Comparison of ENCODE assay signal across 22 cellular contexts in genomic region chr9:35452481-35452880, GRCh38. TPM values are rescaled to one million over a fixed set of nuclear protein-coding genes. Genes with fewer than 3 reads are reported as not detected.
DNase-seq lines count a peak whose midpoint lies in the region; TF ChIP-seq lines count a peak whose summit lies in the region.
"Had no signal": no experiment of that assay in that cellular context is flagged by ENCODE, and none has a peak within 500 bp of the region (broad histone marks: within the 10 kb centered on the region; RNA-seq: fewer than 3 reads in every experiment).

No MANE protein-coding gene starts in this region.

- WGBS in endodermal cell (ENCODE audit: insufficient coverage in 1 of 2, insufficient read length in 1 of 2), 2 experiments, result 93% methylated on average over 2 of the region's 2 CpGs

- no peaks in the 10 kb centered on the region for H4K20me1 ChIP-seq in OCI-LY3 (ENCODE audit: insufficient read depth, low read length)

- no peaks in the 10 kb centered on the region for H3K4me1 ChIP-seq in OCI-LY3 (ENCODE audit: low read length)
- peaks cover 7% of the 10 kb centered on the region for H3K4me1 ChIP-seq in endodermal cell (ENCODE audit: control insufficient read depth, insufficient read depth, low read length)
- H3K4me1 ChIP-seq: adrenal gland, colonic mucosa, heart right ventricle had no signal

- no peak overlapping the region for H2AFZ ChIP-seq in OCI-LY3 (ENCODE audit: low read depth, low read length)

- H3K27me3 ChIP-seq in OCI-LY3 (ENCODE audit: low read depth, low read length) (peaks cover 27% of the 10 kb centered on the region), endodermal cell (ENCODE audit: control insufficient read depth, insufficient read depth, low read length, poor library complexity, severe bottlenecking) (peaks cover 2% of the 10 kb centered on the region)
- H3K27me3 ChIP-seq: adrenal gland, colonic mucosa, heart right ventricle had no signal

- H3K4me3 Mint-ChIP-seq in endodermal cell (no peak overlapping the region), immature natural killer cell (no peak overlapping the region)
- H3K4me3 Mint-ChIP-seq: activated B cell treated with CpG ODN at 0.5 μM for 24 hours; activated T-helper 17 cell treated with anti-CD3 and anti-CD28 coated beads, Interleukin-2, amount 50 U/mL, for 72 hours had no signal

- peaks cover 32% of the 10 kb centered on the region for H3K4me1 Mint-ChIP-seq in endodermal cell
- no peaks in the 10 kb centered on the region for H3K4me1 Mint-ChIP-seq in immature natural killer cell
- H3K4me1 Mint-ChIP-seq: activated B cell treated with CpG ODN at 0.5 μM for 24 hours; activated T-helper 17 cell treated with anti-CD3 and anti-CD28 coated beads, Interleukin-2, amount 50 U/mL, for 72 hours had no signal

- H3K27ac ChIP-seq in OCI-LY3 (ENCODE audit: low read length), result no peak overlapping the region
- no peak overlapping the region for H3K27ac ChIP-seq in endodermal cell (ENCODE audit: low read depth, low read length)
- H3K27ac ChIP-seq: adrenal gland, colonic mucosa, heart right ventricle, thoracic aorta had no signal

- DNase-seq in NCI-H82 (lab: John Stamatoyannopoulos, UW) (peak; percentile 6), NCI-H82 treated with DMSO at 0.1 percent for 48 hours (lab: John Stamatoyannopoulos, UW; ENCODE audit: unreplicated experiment) (no peak), endodermal cell (peak; percentile 53), retinal pigment epithelial cell (ENCODE audit: low read depth) (no peak), SK-N-DZ (ENCODE audit: low spot score) (no peak), immature natural killer cell (no peak), kidney glomerular epithelial cell (lab: John Stamatoyannopoulos, UW) (no peak)
- DNase-seq: 8988T; activated B cell treated with CpG ODN at 0.5 μM for 24 hours; activated CD8-positive, alpha-beta memory T cell treated with anti-CD3 and anti-CD28 coated beads for 24 hours; adrenal gland; colonic mucosa; heart right ventricle; KG1; kidney; NCI-H1694 treated with DMSO at 0.1 percent for 48 hours; NCI-H446 treated with DMSO at 0.1 percent for 48 hours; nucleus accumbens; stimulated activated CD4-positive, alpha-beta T cell treated with anti-CD3 and anti-CD28 coated beads, Interleukin-4, amount 100 ng/mL, for 24 hours had no signal

- no peak overlapping the region for H3K4me3 ChIP-seq in OCI-LY3 (ENCODE audit: low read length)
- no peak overlapping the region for H3K4me3 ChIP-seq in endodermal cell (ENCODE audit: low read length)
- H3K4me3 ChIP-seq in retinal pigment epithelial cell (ENCODE audit: low read length), result no peak overlapping the region
- H3K4me3 ChIP-seq: adrenal gland, colonic mucosa, heart right ventricle, thoracic aorta had no signal

- no peaks in the 10 kb centered on the region for H3K36me3 Mint-ChIP-seq in endodermal cell (ENCODE audit: low read depth)
- no peaks in the 10 kb centered on the region for H3K36me3 Mint-ChIP-seq in immature natural killer cell

- H3K27ac Mint-ChIP-seq in endodermal cell (no peak overlapping the region), immature natural killer cell (no peak overlapping the region)
- H3K27ac Mint-ChIP-seq: activated B cell treated with CpG ODN at 0.5 μM for 24 hours; activated T-helper 17 cell treated with anti-CD3 and anti-CD28 coated beads, Interleukin-2, amount 50 U/mL, for 72 hours had no signal

- H3K4me2 ChIP-seq in OCI-LY3 (ENCODE audit: low read length), result no peak overlapping the region

- 0 out of 2 replicates have a peak, but pooled peaks cover 2% of the 10 kb centered on the region for H3K9me3 ChIP-seq in OCI-LY3 (ENCODE audit: insufficient read depth, low read length)
- peaks cover 12% of the 10 kb centered on the region for H3K9me3 ChIP-seq in endodermal cell (ENCODE audit: control insufficient read depth, low read length)
- H3K9me3 ChIP-seq: adrenal gland, colonic mucosa, thoracic aorta had no signal

- H3K9ac ChIP-seq in OCI-LY3 (ENCODE audit: low read length), result no peak overlapping the region
- no peak overlapping the region for H3K9ac ChIP-seq in endodermal cell (ENCODE audit: extremely low read depth, low read length, poor library complexity, severe bottlenecking)

- H3K36me3 ChIP-seq in OCI-LY3 (replicated peaks; ENCODE audit: low read depth, low read length), result no peaks in the 10 kb centered on the region
- H3K36me3 ChIP-seq in endodermal cell (ENCODE audit: control insufficient read depth, insufficient read depth, low read length), result no peaks in the 10 kb centered on the region
- H3K36me3 ChIP-seq: adrenal gland, colonic mucosa, heart right ventricle, thoracic aorta had no signal

- H3K27me3 Mint-ChIP-seq in endodermal cell (ENCODE audit: insufficient read depth) (peaks cover 23% of the 10 kb centered on the region), immature natural killer cell (ENCODE audit: low read depth in 3 of 3) (peaks cover 3 to 17% (median 8%) of the 10 kb centered on the region in 3 donors)

- no peaks in the 10 kb centered on the region for H3K79me2 ChIP-seq in OCI-LY3 (ENCODE audit: low read length)

- peak; percentile 11; the same call in 1 of the 2 replicates for TF ChIP-seq CTCF in OCI-LY3 (IDR thresholded peaks at IDR 0.05; ENCODE audit: low read depth, low read length)
- peak; percentile 66 for TF ChIP-seq CTCF in endodermal cell (conservative IDR thresholded peaks at IDR 0.05)
- peak; percentile 12 for TF ChIP-seq CTCF in retinal pigment epithelial cell (conservative IDR thresholded peaks at IDR 0.05; ENCODE audit: low read depth, low read length)

- H3K9me3 Mint-ChIP-seq in endodermal cell, result peaks cover 9% of the 10 kb centered on the region
- H3K9me3 Mint-ChIP-seq in immature natural killer cell, result peaks cover 0 to 9% (median 3%) of the 10 kb centered on the region in 6 donors

RNA-seq across cellular contexts. Expression of gene RUSC2, which starts 37.4 kb away (rescaled TPM):
- total RNA-seq in endodermal cell, result 10 to 100 TPM; 17.2 to 21.0 TPM
- polyA plus RNA-seq in endodermal cell (2013, experiment 1 of 2), result 16.3 TPM
- 15.9 TPM for polyA plus RNA-seq in endodermal cell (2013, experiment 2 of 2)
- polyA plus RNA-seq in SK-N-DZ (2014; cell fraction: cytosol; rRNA removed), result 15.6 and 17.7 TPM in 2 replicates
- polyA plus RNA-seq in SK-N-DZ (2014; cell fraction: nucleus; rRNA removed), result 25.0 and 26.4 TPM in 2 replicates
- polyA plus RNA-seq in immature natural killer cell, result under 1 TPM in 2 of 3 donors, not detected in 1; 0.44 to 0.69 TPM

Comparison
In these comparisons a context has a peak if more than half of its experiments do, and no peak if none do; other contexts are left out.
1. DNase-seq: peak in NCI-H82 (single experiment) and endodermal cell (single experiment); none in NCI-H82 treated with DMSO at 0.1 percent for 48 hours (single experiment), retinal pigment epithelial cell (single experiment), SK-N-DZ (single experiment), immature natural killer cell (0 of 3) and kidney glomerular epithelial cell (single experiment).
2. CTCF ChIP-seq: peak in every context shown above with its lines; median percentile 66 in endodermal cell; 12 in retinal pigment epithelial cell; 11 in OCI-LY3.